8 cellular contexts compared by ENCODE assay signal in genomic region chrX:19455-19827, GRCh38.
A peak's percentile ranks its signal among the peaks of the same experiment; 100 is the strongest.
DNase-seq lines count a peak whose midpoint lies in the region; ATAC-seq and TF ChIP-seq lines count a peak whose summit lies in the region.
"Not testable (repeated sequence)": the region's sequence is repeated elsewhere in the genome, so short reads cannot be mapped to it uniquely, and the experiment has no call there.

No MANE protein-coding gene starts in this region.

- H3K27me3 Mint-ChIP-seq in activated naive CD4-positive, alpha-beta T cell treated with anti-CD3 and anti-CD28 coated beads, Interleukin-2, amount 10 ng/mL, durations not matched to agents 7 days and 5 days = not testable (repeated sequence)

- not testable (repeated sequence) for TF ChIP-seq POLR2A in Peyer's patch (IDR thresholded peaks at IDR 0.05); sigmoid colon (IDR thresholded peaks at IDR 0.05)

- not testable (repeated sequence) for H3K79me2 ChIP-seq in ACC112 (ENCODE audit: control insufficient read depth, insufficient read depth, low read length, unreplicated experiment)

- intact Hi-C loops in Right ventricle myocardium superior (cut with DNase I); sigmoid colon (cut with DNase I): not testable (repeated sequence)

- not testable (repeated sequence) for H3K27ac ChIP-seq in ACC112 (ENCODE audit: low read depth, low read length); sigmoid colon
- peak overlapping the region in 1 of 4 donors; percentile 38 for H3K27ac ChIP-seq in Peyer's patch

- CTCF ChIA-PET in activated naive CD4-positive, alpha-beta T cell treated with anti-CD3 and anti-CD28 coated beads, Interleukin-2, amount 10 ng/mL, durations not matched to agents 7 days and 5 days (lab: Charles Lee) = not testable (repeated sequence)

- H3K9me3 Mint-ChIP-seq in activated naive CD4-positive, alpha-beta T cell treated with anti-CD3 and anti-CD28 coated beads, Interleukin-2, amount 10 ng/mL, durations not matched to agents 7 days and 5 days = not testable (repeated sequence)

- not testable (repeated sequence) for H3K27me3 ChIP-seq in ACC112 (ENCODE audit: insufficient read depth, low read length); Peyer's patch; sigmoid colon

- not testable (repeated sequence) for H3K4me3 Mint-ChIP-seq in activated naive CD4-positive, alpha-beta T cell treated with anti-CD3 and anti-CD28 coated beads, Interleukin-2, amount 10 ng/mL, durations not matched to agents 7 days and 5 days

- ATAC-seq in GM18873 (IDR thresholded peaks at IDR 0.05; ENCODE audit: low FRiP score, unreplicated experiment) (peak; percentile 20), GM21529 (IDR thresholded peaks at IDR 0.05; ENCODE audit: unreplicated experiment) (peak; percentile 3), HG03064 (IDR thresholded peaks at IDR 0.05; ENCODE audit: low read depth, unreplicated experiment) (peak; percentile 8), Right ventricle myocardium superior (ENCODE audit: poor library complexity) (peak; percentile 67)

- H3K4me1 Mint-ChIP-seq in activated naive CD4-positive, alpha-beta T cell treated with anti-CD3 and anti-CD28 coated beads, Interleukin-2, amount 10 ng/mL, durations not matched to agents 7 days and 5 days = not testable (repeated sequence)

- H3K27ac Mint-ChIP-seq in activated naive CD4-positive, alpha-beta T cell treated with anti-CD3 and anti-CD28 coated beads, Interleukin-2, amount 10 ng/mL, durations not matched to agents 7 days and 5 days = not testable (repeated sequence)

- not testable (repeated sequence) for H3K4me1 ChIP-seq in ACC112 (ENCODE audit: control insufficient read depth, insufficient read depth, low read length, unreplicated experiment); Peyer's patch; sigmoid colon

- H3K9me3 ChIP-seq in Peyer's patch, sigmoid colon: not testable (repeated sequence)

- DNase-seq in Peyer's patch, Right ventricle myocardium superior, sigmoid colon: not testable (repeated sequence)
- DNase-seq in activated naive CD4-positive, alpha-beta T cell treated with anti-CD3 and anti-CD28 coated beads, Interleukin-2, amount 10 ng/mL, durations not matched to agents 7 days and 5 days = peak; percentile 20

- H3K4me3 ChIP-seq in ACC112 (ENCODE audit: low read depth, low read length) (peak overlapping the region; percentile 76; the same call in 1 of the 2 replicates), Peyer's patch (peak overlapping the region in 3 of 4 donors; percentile 10 to 46 (median 38)), sigmoid colon (peak overlapping the region in 3 of 4 donors; percentile 21 to 47 (median 38))

- not testable (repeated sequence) for H3K36me3 Mint-ChIP-seq in activated naive CD4-positive, alpha-beta T cell treated with anti-CD3 and anti-CD28 coated beads, Interleukin-2, amount 10 ng/mL, durations not matched to agents 7 days and 5 days

- TF ChIP-seq CTCF in Peyer's patch (IDR thresholded peaks at IDR 0.05); sigmoid colon (IDR thresholded peaks at IDR 0.05): not testable (repeated sequence)

- H2AFZ ChIP-seq in ACC112 (ENCODE audit: low read length, unreplicated experiment) = not testable (repeated sequence)

- not testable (repeated sequence) for TF ChIP-seq EP300 in sigmoid colon (IDR thresholded peaks at IDR 0.05)

- 16% methylated on average over 14 of the region's 41 CpGs; no CpG with 5 or more reads in 1 of the 2 donors for WGBS in sigmoid colon, 2 donors

- H3K36me3 ChIP-seq in ACC112 (ENCODE audit: insufficient read depth, low read length); Peyer's patch; sigmoid colon: not testable (repeated sequence)

Comparison
In these comparisons a context has a peak if more than half of its experiments do, and no peak if none do; other contexts are left out.
1. ATAC-seq: peak in every context shown above with its lines; median percentile 67 in Right ventricle myocardium superior; 20 in GM18873; 8 in HG03064; 3 in GM21529.